ENCODE assay signal across 17 cellular contexts in genomic region chr12:54160050-54160449, GRCh38. TPM values are rescaled to one million over a fixed set of nuclear protein-coding genes. Genes with fewer than 3 reads are reported as not detected.
DNase-seq lines count a peak whose midpoint lies in the region; ATAC-seq and TF ChIP-seq lines count a peak whose summit lies in the region.
"Had no signal": no experiment of that assay in that cellular context is flagged by ENCODE, and none has a peak within 500 bp of the region (broad histone marks: within the 10 kb centered on the region; RNA-seq: fewer than 3 reads in every experiment).

No MANE protein-coding gene starts in this region.

- no peaks in the 10 kb centered on the region for H4K20me1 ChIP-seq in GM23338 (replicated peaks; ENCODE audit: insufficient read depth)

- H3K4me1 Mint-ChIP-seq in GM23338 (peaks cover 62% of the 10 kb centered on the region), WTC11 (peaks cover 61% of the 10 kb centered on the region), nephron (peaks cover 91% of the 10 kb centered on the region)

- POLR2A ChIA-PET in WTC11 (lab: Charles Lee) = no interaction called here

- no peaks in the 10 kb centered on the region for H3K36me3 Mint-ChIP-seq in GM23338 (ENCODE audit: low read depth)
- no peaks in the 10 kb centered on the region for H3K36me3 Mint-ChIP-seq in WTC11
- no peaks in the 10 kb centered on the region for H3K36me3 Mint-ChIP-seq in nephron (ENCODE audit: low read depth)

- H3K27me3 Mint-ChIP-seq in GM23338 (ENCODE audit: insufficient read depth, low read depth, poor library complexity) = peaks cover 31% of the 10 kb centered on the region
- peaks cover 36% of the 10 kb centered on the region for H3K27me3 Mint-ChIP-seq in WTC11 (ENCODE audit: low read depth)
- peaks cover 15% of the 10 kb centered on the region for H3K27me3 Mint-ChIP-seq in nephron (ENCODE audit: low read depth)

- peak overlapping the region; percentile 99; the same call in 1 of the 2 replicates for H2AFZ ChIP-seq in GM23338

- H3K9me3 Mint-ChIP-seq in GM23338 = no peaks in the 10 kb centered on the region
- H3K9me3 Mint-ChIP-seq in WTC11 = no peaks in the 10 kb centered on the region
- H3K9me3 Mint-ChIP-seq in nephron = no peaks in the 10 kb centered on the region
- H3K9me3 Mint-ChIP-seq: HFFc6, IgD-negative memory B cell had no signal

- H3K27me3 ChIP-seq in GM23338 (ENCODE audit: insufficient read depth) = peaks cover 40% of the 10 kb centered on the region

- no peak overlapping the region for H3K4me2 ChIP-seq in GM23338
- H3K4me2 ChIP-seq: BLaER1 had no signal

- no peak overlapping the region; the same call in 2 of the 3 replicates for H3K4me3 Mint-ChIP-seq in GM23338
- no peak overlapping the region for H3K4me3 Mint-ChIP-seq in WTC11
- no peak overlapping the region for H3K4me3 Mint-ChIP-seq in nephron
- H3K4me3 Mint-ChIP-seq: CD8-positive, alpha-beta memory T cell; HFFc6 had no signal

- TF ChIP-seq CTCF in GM23338 (conservative IDR thresholded peaks at IDR 0.05; ENCODE audit: low read depth in 2 of 2) (no peak), WTC11 (IDR thresholded peaks at IDR 0.05) (no peak), nephron (IDR thresholded peaks at IDR 0.05; ENCODE audit: unreplicated experiment in 3 of 3) (no peak)

- H3K27ac Mint-ChIP-seq in GM23338 (no peak overlapping the region), WTC11 (no peak overlapping the region), nephron (peak overlapping the region; percentile 20 to 77 (median 56))
- H3K27ac Mint-ChIP-seq: HFFc6 had no signal

- 0 out of 2 replicates have a peak, but pooled peaks cover 4% of the 10 kb centered on the region for H3F3A ChIP-seq in GM23338 (replicated peaks; ENCODE audit: low read depth)

- no peaks in the 10 kb centered on the region for H3K9me2 ChIP-seq in GM23338 (ENCODE audit: insufficient read depth)

- DNase-seq in GM23338 (ENCODE audit: low spot score) (no peak), NCI-H69 (lab: John Stamatoyannopoulos, UW) (peak; percentile 69), WTC11 (ENCODE audit: low spot score) (no peak), NCI-H146 (lab: John Stamatoyannopoulos, UW) (no peak), NCI-H524 treated with DMSO at 0.1 percent for 48 hours (lab: John Stamatoyannopoulos, UW) (no peak), NCI-H2081 treated with DMSO at 0.1 percent for 48 hours (lab: John Stamatoyannopoulos, UW) (no peak)
- DNase-seq in stimulated activated CD4-positive, alpha-beta T cell treated with anti-CD3 and anti-CD28 coated beads, Interleukin-12 subunit alpha, Interleukin-12 subunit beta, amount 100 ng/mL, for 4 hours = no peak
- DNase-seq: 8988T; AML-193; CD8-positive, alpha-beta memory T cell; GOT3; HFFc6 had no signal

- no peak overlapping the region for H3K4me3 ChIP-seq in GM23338
- H3K4me3 ChIP-seq: BLaER1, GM12878, HAP-1 had no signal

- no peaks in the 10 kb centered on the region for H3K79me2 ChIP-seq in GM23338 (replicated peaks; ENCODE audit: insufficient read depth)

- CTCF ChIA-PET in WTC11 (lab: Charles Lee) = interaction anchor here (1.1 to 1.6 kb wide), 5 partner anchors 10 to 128 kb away, joined by 3 to 12 read pairs (median 10); partner anchors contain the start of gene HOXC5

- H3K36me3 ChIP-seq in GM23338 (ENCODE audit: insufficient read depth) = no peaks in the 10 kb centered on the region
- H3K36me3 ChIP-seq: BLaER1, HAP-1 had no signal

- no peak overlapping the region for H3K27ac ChIP-seq in GM23338 (ENCODE audit: low read depth)
- H3K27ac ChIP-seq: BLaER1 had no signal

- no peak; the same call in 1 of the 3 replicates for ATAC-seq in GM23338
- ATAC-seq in WTC11 = no peak

- H3K4me1 ChIP-seq in GM23338 (ENCODE audit: insufficient read depth) = peaks cover 24% of the 10 kb centered on the region

TF ChIP-seq in GM23338, 12 proteins besides CTCF, POLR2A, EP300 and RAD21:
- no peak for TF ChIP-seq ZNF331 (CRISPR knock-in tag; IDR thresholded peaks at IDR 0.05; ENCODE audit: low read depth)
- no peak for TF ChIP-seq STAT1 (IDR thresholded peaks at IDR 0.05; ENCODE audit: unreplicated experiment)
- TF ChIP-seq, protein P1, sequence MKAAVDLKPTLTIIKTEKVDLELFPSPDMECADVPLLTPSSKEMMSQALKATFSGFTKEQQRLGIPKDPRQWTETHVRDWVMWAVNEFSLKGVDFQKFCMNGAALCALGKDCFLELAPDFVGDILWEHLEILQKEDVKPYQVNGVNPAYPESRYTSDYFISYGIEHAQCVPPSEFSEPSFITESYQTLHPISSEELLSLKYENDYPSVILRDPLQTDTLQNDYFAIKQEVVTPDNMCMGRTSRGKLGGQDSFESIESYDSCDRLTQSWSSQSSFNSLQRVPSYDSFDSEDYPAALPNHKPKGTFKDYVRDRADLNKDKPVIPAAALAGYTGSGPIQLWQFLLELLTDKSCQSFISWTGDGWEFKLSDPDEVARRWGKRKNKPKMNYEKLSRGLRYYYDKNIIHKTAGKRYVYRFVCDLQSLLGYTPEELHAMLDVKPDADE (IDR thresholded peaks at IDR 0.05) = no peak
- TF ChIP-seq ZNF114 (CRISPR knock-in tag; IDR thresholded peaks at IDR 0.05) = no peak
- TF ChIP-seq NANOG (IDR thresholded peaks at IDR 0.05; ENCODE audit: borderline replicate concordance) = no peak

TF ChIP-seq in WTC11, 78 proteins besides CTCF, POLR2A, EP300 and RAD21:
- TF ChIP-seq ERG (CRISPR knock-in tag; IDR thresholded peaks at IDR 0.05) (no peak), PRDM15 (CRISPR knock-in tag; IDR thresholded peaks at IDR 0.05) (peak; percentile 69), ATF1 (CRISPR knock-in tag; IDR thresholded peaks at IDR 0.05) (no peak)
- TF ChIP-seq, protein P2, sequence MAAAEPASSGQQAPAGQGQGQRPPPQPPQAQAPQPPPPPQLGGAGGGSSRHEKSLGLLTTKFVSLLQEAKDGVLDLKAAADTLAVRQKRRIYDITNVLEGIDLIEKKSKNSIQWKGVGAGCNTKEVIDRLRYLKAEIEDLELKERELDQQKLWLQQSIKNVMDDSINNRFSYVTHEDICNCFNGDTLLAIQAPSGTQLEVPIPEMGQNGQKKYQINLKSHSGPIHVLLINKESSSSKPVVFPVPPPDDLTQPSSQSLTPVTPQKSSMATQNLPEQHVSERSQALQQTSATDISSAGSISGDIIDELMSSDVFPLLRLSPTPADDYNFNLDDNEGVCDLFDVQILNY (CRISPR knock-in tag; IDR thresholded peaks at IDR 0.05) = no peak

RNA-seq across cellular contexts. Expression of gene SMUG1, which starts 28.7 kb away (rescaled TPM):
- 19.6 and 23.8 TPM in 2 replicates for total RNA-seq in GM23338 (2014; rRNA removed; shearing (Covaris generic))
- polyA plus RNA-seq in GM23338 (2016; fragmentation: Nextera tagmentation; extraction: Ambion mirVana) = 21.8 and 23.1 TPM in 2 replicates
- total RNA-seq in WTC11 (2021) = 19.2 to 27.5 TPM (median 26.3 TPM) in 3 replicates

Comparison
In these comparisons a context has a peak if more than half of its experiments do, and no peak if none do; other contexts are left out.
1. H3K27ac Mint-ChIP-seq: peak in nephron (3 of 3); none in GM23338 (single experiment) and WTC11 (single experiment).